In the genomic region with DNA sequence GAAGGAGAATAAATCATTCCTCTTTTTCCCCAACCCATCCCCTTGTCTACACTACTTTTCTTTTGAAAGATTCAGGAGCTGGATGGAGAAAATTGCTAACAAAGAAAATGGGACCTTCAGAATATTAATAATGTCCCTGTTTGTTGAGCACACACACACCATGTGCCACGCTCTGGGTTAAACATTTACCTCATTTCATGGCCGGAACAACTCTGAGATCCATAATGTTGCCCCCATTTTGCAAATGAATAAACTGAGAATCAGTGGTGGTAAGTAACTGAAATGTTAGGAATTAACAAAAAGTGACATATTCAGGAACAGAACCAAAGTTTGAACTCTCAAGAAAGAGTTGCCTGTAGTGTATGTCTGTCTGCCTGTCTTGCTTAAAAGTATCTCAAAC, we compare ENCODE assay signal across 1 cellular context.
TF ChIP-seq lines count a peak whose summit lies in the region.

No MANE protein-coding gene starts in this region.

TF ChIP-seq in HepG2, 621 proteins besides CTCF, POLR2A, EP300 and RAD21:
- TF ChIP-seq, protein P1, sequence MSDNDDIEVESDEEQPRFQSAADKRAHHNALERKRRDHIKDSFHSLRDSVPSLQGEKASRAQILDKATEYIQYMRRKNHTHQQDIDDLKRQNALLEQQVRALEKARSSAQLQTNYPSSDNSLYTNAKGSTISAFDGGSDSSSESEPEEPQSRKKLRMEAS (IDR thresholded peaks at IDR 0.05) = peak; percentile 29; the same call in 1 of the 2 replicates
- TF ChIP-seq, protein P2, sequence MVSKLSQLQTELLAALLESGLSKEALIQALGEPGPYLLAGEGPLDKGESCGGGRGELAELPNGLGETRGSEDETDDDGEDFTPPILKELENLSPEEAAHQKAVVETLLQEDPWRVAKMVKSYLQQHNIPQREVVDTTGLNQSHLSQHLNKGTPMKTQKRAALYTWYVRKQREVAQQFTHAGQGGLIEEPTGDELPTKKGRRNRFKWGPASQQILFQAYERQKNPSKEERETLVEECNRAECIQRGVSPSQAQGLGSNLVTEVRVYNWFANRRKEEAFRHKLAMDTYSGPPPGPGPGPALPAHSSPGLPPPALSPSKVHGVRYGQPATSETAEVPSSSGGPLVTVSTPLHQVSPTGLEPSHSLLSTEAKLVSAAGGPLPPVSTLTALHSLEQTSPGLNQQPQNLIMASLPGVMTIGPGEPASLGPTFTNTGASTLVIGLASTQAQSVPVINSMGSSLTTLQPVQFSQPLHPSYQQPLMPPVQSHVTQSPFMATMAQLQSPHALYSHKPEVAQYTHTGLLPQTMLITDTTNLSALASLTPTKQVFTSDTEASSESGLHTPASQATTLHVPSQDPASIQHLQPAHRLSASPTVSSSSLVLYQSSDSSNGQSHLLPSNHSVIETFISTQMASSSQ (IDR thresholded peaks at IDR 0.05; ENCODE audit: low read depth) = peak; percentile 46; the same call in 1 of the 2 replicates
- TF ChIP-seq, protein P2 (CRISPR knock-in tag; IDR thresholded peaks at IDR 0.05; ENCODE audit: borderline replicate concordance) = no peak; the same call in 1 of the 2 replicates
- peak; percentile 65; the same call in 1 of the 2 replicates for TF ChIP-seq KDM1A (CRISPR knock-in tag; IDR thresholded peaks at IDR 0.05)
- TF ChIP-seq ZNF629 (CRISPR knock-in tag; conservative IDR thresholded peaks at IDR 0.05) = peak; percentile 93
- TF ChIP-seq, protein P3, sequence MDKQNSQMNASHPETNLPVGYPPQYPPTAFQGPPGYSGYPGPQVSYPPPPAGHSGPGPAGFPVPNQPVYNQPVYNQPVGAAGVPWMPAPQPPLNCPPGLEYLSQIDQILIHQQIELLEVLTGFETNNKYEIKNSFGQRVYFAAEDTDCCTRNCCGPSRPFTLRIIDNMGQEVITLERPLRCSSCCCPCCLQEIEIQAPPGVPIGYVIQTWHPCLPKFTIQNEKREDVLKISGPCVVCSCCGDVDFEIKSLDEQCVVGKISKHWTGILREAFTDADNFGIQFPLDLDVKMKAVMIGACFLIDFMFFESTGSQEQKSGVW (CRISPR knock-in tag; IDR thresholded peaks at IDR 0.05; ENCODE audit: borderline replicate concordance) = no peak
- no peak for TF ChIP-seq DNMT3B (CRISPR knock-in tag; conservative IDR thresholded peaks at IDR 0.05)
- TF ChIP-seq RCOR2 (CRISPR knock-in tag; IDR thresholded peaks at IDR 0.05) = 0 out of 2 replicates have a peak, but pooled peaks have one; percentile 71
- TF ChIP-seq SPEN (CRISPR knock-in tag; IDR thresholded peaks at IDR 0.05; ENCODE audit: low read depth) = no peak
- no peak for TF ChIP-seq RFX5 (IDR thresholded peaks at IDR 0.05; ENCODE audit: low read depth, low read length)
- TF ChIP-seq ZSCAN20 (CRISPR knock-in tag; IDR thresholded peaks at IDR 0.05; ENCODE audit: borderline replicate concordance) = no peak
- TF ChIP-seq CHD4 (IDR thresholded peaks at IDR 0.05; ENCODE audit: borderline replicate concordance, low read length) = 0 out of 2 replicates have a peak, but pooled peaks have one; percentile 29
- TF ChIP-seq, protein P4, sequence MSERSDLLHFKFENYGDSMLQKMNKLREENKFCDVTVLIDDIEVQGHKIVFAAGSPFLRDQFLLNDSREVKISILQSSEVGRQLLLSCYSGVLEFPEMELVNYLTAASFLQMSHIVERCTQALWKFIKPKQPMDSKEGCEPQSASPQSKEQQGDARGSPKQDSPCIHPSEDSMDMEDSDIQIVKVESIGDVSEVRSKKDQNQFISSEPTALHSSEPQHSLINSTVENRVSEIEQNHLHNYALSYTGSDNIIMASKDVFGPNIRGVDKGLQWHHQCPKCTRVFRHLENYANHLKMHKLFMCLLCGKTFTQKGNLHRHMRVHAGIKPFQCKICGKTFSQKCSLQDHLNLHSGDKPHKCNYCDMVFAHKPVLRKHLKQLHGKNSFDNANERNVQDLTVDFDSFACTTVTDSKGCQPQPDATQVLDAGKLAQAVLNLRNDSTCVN (CRISPR knock-in tag; IDR thresholded peaks at IDR 0.05; ENCODE audit: borderline replicate concordance) = no peak
- TF ChIP-seq ZMYM3 (CRISPR knock-in tag; IDR thresholded peaks at IDR 0.05) = peak; percentile 65
